ENCODE assay signal across 8 cellular contexts in the genomic region with DNA sequence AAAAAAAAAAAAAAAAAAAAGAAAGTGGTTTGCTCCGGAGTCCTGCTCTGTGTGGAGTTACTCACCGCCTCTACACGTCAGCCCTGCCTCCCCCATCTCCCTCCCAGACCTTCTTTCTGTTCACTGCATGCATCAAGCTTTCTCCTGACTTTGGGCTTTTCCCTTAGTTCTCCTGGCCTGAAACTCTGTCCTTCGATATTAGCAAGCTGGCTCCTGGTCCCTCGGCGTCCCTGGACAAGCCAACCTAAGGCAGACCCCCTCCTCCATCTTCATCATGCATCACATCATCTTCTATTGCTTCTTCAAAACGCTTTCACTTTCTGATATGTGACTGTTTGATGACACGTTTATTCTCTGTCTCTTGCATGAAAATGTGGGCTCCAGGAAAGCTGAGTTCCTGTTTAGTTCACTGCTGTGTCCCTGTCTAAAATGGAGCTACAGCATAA. TPM values are rescaled to one million over a fixed set of nuclear protein-coding genes. Genes with fewer than 3 reads are reported as not detected.
DNase-seq lines count a peak whose midpoint lies in the region; ATAC-seq and TF ChIP-seq lines count a peak whose summit lies in the region.

No MANE protein-coding gene starts in this region.

- intact Hi-C loops in CD4-positive, alpha-beta T cell (cut with DNase I, micrococcal nuclease): no loop called here
- intact Hi-C loops in left ventricle myocardium inferior (cut with micrococcal nuclease) (no loop called here), heart left ventricle (cut with DNase I) (loop anchor here in 4 of 10 donors (10.0 kb wide), 2 partner anchors 182 to 1132 kb away; no protein-coding TSS in a partner anchor)

- no peaks in the 10 kb centered on the region for H3K9me3 ChIP-seq in CD4-positive, alpha-beta T cell (ENCODE audit: control insufficient read depth, low read length)
- H3K9me3 ChIP-seq in suprapubic skin (no peaks in the 10 kb centered on the region), left ventricle myocardium inferior (replicated peaks) (peaks cover 6% of the 10 kb centered on the region), heart left ventricle (peaks cover 0 to 10% (median 0%) of the 10 kb centered on the region in 12 donors)

- POLR2A ChIA-PET in CD4-positive, alpha-beta T cell (lab: Charles Lee): no interaction called here

- TF ChIP-seq CTCF in CD4-positive, alpha-beta T cell (IDR thresholded peaks at IDR 0.05): no peak
- TF ChIP-seq CTCF in astrocyte of the spinal cord (IDR thresholded peaks at IDR 0.05; ENCODE audit: low read depth, low read length) (no peak), suprapubic skin (IDR thresholded peaks at IDR 0.05) (no peak), left ventricle myocardium inferior (IDR thresholded peaks at IDR 0.05; ENCODE audit: borderline replicate concordance) (no peak), heart left ventricle (IDR thresholded peaks at IDR 0.05) (no peak)

- no peaks in the 10 kb centered on the region for H3K27me3 Mint-ChIP-seq in CD4-positive, alpha-beta T cell

- no peak for DNase-seq in CD4-positive, alpha-beta T cell
- DNase-seq in M059J (ENCODE audit: low read depth): peak; percentile 59
- peak; percentile 48 for DNase-seq in astrocyte of the spinal cord (ENCODE audit: low read depth, low spot score)
- no peak for DNase-seq in suprapubic skin (ENCODE audit: low spot score in 2 of 2)
- no peak for DNase-seq in left ventricle myocardium inferior
- DNase-seq in heart left ventricle: no peak
- DNase-seq in HuH-7 (ENCODE audit: low spot score): no peak

- H3K4me3 ChIP-seq in astrocyte of the spinal cord (ENCODE audit: low read depth, low read length) (no peak overlapping the region), suprapubic skin (no peak overlapping the region), left ventricle myocardium inferior (no peak overlapping the region), heart left ventricle (no peak overlapping the region)

- no peak overlapping the region for H3K27ac ChIP-seq in CD4-positive, alpha-beta T cell (ENCODE audit: low read depth, low read length)
- H3K27ac ChIP-seq in suprapubic skin: no peak overlapping the region
- H3K27ac ChIP-seq in left ventricle myocardium inferior (replicated peaks): no peak overlapping the region
- H3K27ac ChIP-seq in heart left ventricle: no peak overlapping the region

- TF ChIP-seq POLR2A in suprapubic skin (IDR thresholded peaks at IDR 0.05) (no peak), heart left ventricle (IDR thresholded peaks at IDR 0.05) (no peak)

- no peaks in the 10 kb centered on the region for H3K36me3 ChIP-seq in suprapubic skin
- H3K36me3 ChIP-seq in left ventricle myocardium inferior: no peaks in the 10 kb centered on the region
- no peaks in the 10 kb centered on the region for H3K36me3 ChIP-seq in heart left ventricle

- H3K9me3 Mint-ChIP-seq in CD4-positive, alpha-beta T cell: no peaks in the 10 kb centered on the region

- no peak for TF ChIP-seq EP300 in suprapubic skin (IDR thresholded peaks at IDR 0.05)

- peak overlapping the region; percentile 68 for H3K27ac Mint-ChIP-seq in CD4-positive, alpha-beta T cell

- H3K27me3 ChIP-seq in CD4-positive, alpha-beta T cell (ENCODE audit: control insufficient read depth, insufficient read depth, low read length): no peaks in the 10 kb centered on the region
- no peaks in the 10 kb centered on the region for H3K27me3 ChIP-seq in suprapubic skin
- peaks cover 9% of the 10 kb centered on the region for H3K27me3 ChIP-seq in left ventricle myocardium inferior (ENCODE audit: low read depth)
- H3K27me3 ChIP-seq in heart left ventricle: no peaks in the 10 kb centered on the region

- CTCF ChIA-PET in CD4-positive, alpha-beta T cell (lab: Charles Lee): no interaction called here

- peak; percentile 73 for ATAC-seq in CD4-positive, alpha-beta T cell (ENCODE audit: poor library complexity)
- peak; percentile 57 for ATAC-seq in GM21390 (IDR thresholded peaks at IDR 0.05; ENCODE audit: unreplicated experiment)
- no peak for ATAC-seq in heart left ventricle

- peaks cover 12% of the 10 kb centered on the region for H3K4me1 Mint-ChIP-seq in CD4-positive, alpha-beta T cell (ENCODE audit: low read depth)

- no peaks in the 10 kb centered on the region for H3K4me1 ChIP-seq in suprapubic skin
- no peaks in the 10 kb centered on the region for H3K4me1 ChIP-seq in left ventricle myocardium inferior
- peaks cover 0 to 8% (median 0%) of the 10 kb centered on the region in 12 donors for H3K4me1 ChIP-seq in heart left ventricle

- in situ Hi-C loops in astrocyte of the spinal cord (cut with HindIII; ENCODE audit: low sequenced_read_pairs): no loop called here

- H3K4me3 Mint-ChIP-seq in CD4-positive, alpha-beta T cell: peak overlapping the region; percentile 81

- WGBS in suprapubic skin: 65% methylated on average over 8 of the region's 8 CpGs
- 72 to 82% (median 75%) methylated on average over 8 of the region's 8 CpGs for WGBS in heart left ventricle, 4 donors

- no peaks in the 10 kb centered on the region for H3K36me3 Mint-ChIP-seq in CD4-positive, alpha-beta T cell (ENCODE audit: low read depth)

RNA-seq across cellular contexts. Expression of a gene that starts 40.6 kb away (rescaled TPM):
- 10 to 100 TPM; 18.4 to 18.5 TPM for total RNA-seq in CD4-positive, alpha-beta T cell
- 19.4 and 20.0 TPM in 2 replicates for total RNA-seq in M059J (2014; rRNA removed; shearing (Covaris generic))
- 10 to 100 TPM; 35.2 to 51.7 (median 45.6) TPM for total RNA-seq in suprapubic skin
- 15.4 TPM for total RNA-seq in left ventricle myocardium inferior
- 10 to 100 TPM; 10.5 to 31.5 (median 18.1) TPM for total RNA-seq in heart left ventricle
- 10 to 100 TPM; 14.1 to 19.8 TPM for polyA plus RNA-seq in heart left ventricle

Comparison
In these comparisons a context has a peak if more than half of its experiments do, and no peak if none do; other contexts are left out.
1. ATAC-seq: peak in CD4-positive, alpha-beta T cell (single experiment) and GM21390 (single experiment); none in heart left ventricle (0 of 4).
2. DNase-seq: peak in M059J (single experiment) and astrocyte of the spinal cord (single experiment); none in CD4-positive, alpha-beta T cell (0 of 10), suprapubic skin (0 of 2), left ventricle myocardium inferior (single experiment), heart left ventricle (0 of 5) and HuH-7 (single experiment).